In the genomic region with DNA sequence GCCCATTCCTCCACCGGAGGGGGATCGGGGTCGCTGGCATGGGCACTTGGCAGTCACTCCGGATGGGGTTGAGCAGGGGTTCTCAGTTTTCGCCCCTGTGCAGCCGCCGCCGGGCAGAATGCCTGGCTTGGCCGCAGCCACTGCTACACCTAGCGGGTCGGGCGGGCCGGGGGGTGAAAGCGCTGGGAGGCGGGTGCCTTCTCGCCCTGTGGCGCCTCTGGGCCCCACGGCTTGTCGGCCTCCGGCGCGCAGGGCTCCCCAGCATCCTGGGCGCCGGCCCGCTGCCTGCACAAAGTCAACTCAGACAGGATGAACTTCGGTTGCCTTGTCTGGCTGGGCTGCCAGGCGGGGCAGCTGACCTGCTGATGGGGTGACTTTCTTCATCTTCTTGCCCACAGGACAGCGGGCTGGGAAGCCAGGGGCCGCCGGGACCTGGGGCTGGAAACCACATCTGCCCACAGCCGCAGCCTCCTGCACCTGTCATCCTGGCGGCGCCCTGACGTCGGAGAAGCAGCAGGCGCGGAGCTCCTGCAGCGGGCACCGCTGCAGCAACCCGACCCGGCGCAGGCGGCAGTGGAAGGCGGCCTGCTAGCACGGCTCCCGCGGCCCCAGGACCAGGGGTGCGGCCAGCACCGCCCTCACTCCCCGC, we compare ENCODE assay signal across 8 cellular contexts. TPM values are rescaled to one million over a fixed set of nuclear protein-coding genes. Genes with fewer than 3 reads are reported as not detected.
A peak's percentile ranks its signal among the peaks of the same experiment; 100 is the strongest.
DNase-seq lines count a peak whose midpoint lies in the region; ATAC-seq lines count a peak whose summit lies in the region.

No MANE protein-coding gene starts in this region.

- peak overlapping the region in 1 of 2 experiments; percentile 74 for H3K4me3 ChIP-seq in mesenchymal stem cell (ENCODE audit: insufficient read depth in 1 of 2, low read depth in 1 of 2, low read length in 2 of 2)

- H3K9me3 Mint-ChIP-seq in stimulated activated naive B cell treated with anti-CD40 and anti-IgM and Interleukin-4, amounts not matched to agents 10 μg/mL and 1 μg/mL and 100 μg/mL, for 72 hours = peaks cover 4 to 8% of the 10 kb centered on the region in 2 donors

- peaks cover 20% of the 10 kb centered on the region for H3K4me1 ChIP-seq in mesenchymal stem cell (ENCODE audit: control insufficient read depth, insufficient read depth, low read depth, low read length)

- no peak overlapping the region for H2AK5ac ChIP-seq in mesenchymal stem cell (ENCODE audit: low read length, severe bottlenecking)

- H2BK120ac ChIP-seq in mesenchymal stem cell (ENCODE audit: low read depth, low read length) = no peak overlapping the region

- H3K23ac ChIP-seq in mesenchymal stem cell (ENCODE audit: low read length in 2 of 2) = no peak overlapping the region

- WGBS in mesenchymal stem cell = 6% methylated on average over 46 of the region's 50 CpGs

- in situ Hi-C loops in KBM-7 (cut with MboI; ENCODE audit: low pct_unique_long_range_greater_than_20kb, low sequenced_read_pairs) = no loop called here

- H3K27ac ChIP-seq in caudate nucleus (ENCODE audit: low read depth, low read length) (peak overlapping the region; percentile 76), mesenchymal stem cell (ENCODE audit: low read length, poor library complexity, severe bottlenecking) (no peak overlapping the region)

- peak overlapping the region; percentile 97 for H3K4me2 ChIP-seq in mesenchymal stem cell (ENCODE audit: low read length, poor library complexity, severe bottlenecking)

- H3K27ac Mint-ChIP-seq in stimulated activated naive B cell treated with anti-CD40 and anti-IgM and Interleukin-4, amounts not matched to agents 10 μg/mL and 1 μg/mL and 100 μg/mL, for 72 hours = no peak overlapping the region

- H2BK5ac ChIP-seq in mesenchymal stem cell (ENCODE audit: low read depth, low read length, poor library complexity, severe bottlenecking) = no peak overlapping the region

- H3K36me3 ChIP-seq in mesenchymal stem cell (ENCODE audit: control insufficient read depth in 1 of 2, insufficient read depth in 2 of 2, low read depth in 1 of 2, low read length in 2 of 2) = no peaks in the 10 kb centered on the region

- H2AFZ ChIP-seq in mesenchymal stem cell (ENCODE audit: low read depth, low read length) = no peak overlapping the region

- peaks cover 14 to 27% of the 10 kb centered on the region in 2 donors for H3K4me1 Mint-ChIP-seq in stimulated activated naive B cell treated with anti-CD40 and anti-IgM and Interleukin-4, amounts not matched to agents 10 μg/mL and 1 μg/mL and 100 μg/mL, for 72 hours

- no peak overlapping the region for H3K4ac ChIP-seq in mesenchymal stem cell (ENCODE audit: low read depth in 1 of 2, low read length in 2 of 2)

- H3K9me3 ChIP-seq in mesenchymal stem cell (ENCODE audit: control insufficient read depth, low read length) = peaks cover 20% of the 10 kb centered on the region

- H3K14ac ChIP-seq in mesenchymal stem cell (ENCODE audit: low read length in 2 of 2) = no peak overlapping the region

- peaks cover 5 to 56% of the 10 kb centered on the region in 2 experiments for H3K27me3 ChIP-seq in mesenchymal stem cell (ENCODE audit: control insufficient read depth in 1 of 2, insufficient read depth in 1 of 2, low read length in 2 of 2)

- no peak overlapping the region for H2BK15ac ChIP-seq in mesenchymal stem cell (ENCODE audit: low read depth, poor library complexity, severe bottlenecking)

- no peak overlapping the region for H4K91ac ChIP-seq in mesenchymal stem cell (ENCODE audit: low read length)

- no peak overlapping the region for H3K18ac ChIP-seq in mesenchymal stem cell (ENCODE audit: low read depth in 1 of 2, low read length in 2 of 2)

- H3K27me3 Mint-ChIP-seq in stimulated activated naive B cell treated with anti-CD40 and anti-IgM and Interleukin-4, amounts not matched to agents 10 μg/mL and 1 μg/mL and 100 μg/mL, for 72 hours = peaks cover 38 to 60% of the 10 kb centered on the region in 2 donors

- no peak overlapping the region for H4K8ac ChIP-seq in mesenchymal stem cell (ENCODE audit: low read length)

- ATAC-seq in GM18517 (IDR thresholded peaks at IDR 0.05; ENCODE audit: unreplicated experiment) (peak; percentile 42), HG03103 (IDR thresholded peaks at IDR 0.05; ENCODE audit: low read depth, unreplicated experiment) (peak; percentile 40), GM21717 (IDR thresholded peaks at IDR 0.05; ENCODE audit: unreplicated experiment) (no peak)
- peak; percentile 28 to 29 for ATAC-seq in stimulated activated naive B cell treated with anti-CD40 and anti-IgM and Interleukin-4, amounts not matched to agents 10 μg/mL and 1 μg/mL and 100 μg/mL, for 72 hours (replicated peaks)

- peaks cover 6% of the 10 kb centered on the region in 2 donors for H3K36me3 Mint-ChIP-seq in stimulated activated naive B cell treated with anti-CD40 and anti-IgM and Interleukin-4, amounts not matched to agents 10 μg/mL and 1 μg/mL and 100 μg/mL, for 72 hours

- H3K79me1 ChIP-seq in mesenchymal stem cell (replicated peaks; ENCODE audit: low read length, poor library complexity, severe bottlenecking) = no peaks in the 10 kb centered on the region

- peak overlapping the region; percentile 53 to 86 for H3K4me3 Mint-ChIP-seq in stimulated activated naive B cell treated with anti-CD40 and anti-IgM and Interleukin-4, amounts not matched to agents 10 μg/mL and 1 μg/mL and 100 μg/mL, for 72 hours

- DNase-seq in T-helper 9 cell (peak; percentile 34), caudate nucleus (lab: John Stamatoyannopoulos, UW) (peak in 22 of 61 donors; percentile 9 to 72 (median 38)), mesenchymal stem cell (no peak), KBM-7 (no peak)
- DNase-seq in stimulated activated naive B cell treated with anti-CD40 and anti-IgM and Interleukin-4, amounts not matched to agents 10 μg/mL and 1 μg/mL and 100 μg/mL, for 72 hours = no peak

- H2BK12ac ChIP-seq in mesenchymal stem cell (ENCODE audit: low read length in 2 of 2) = no peak overlapping the region

- H3K9ac ChIP-seq in mesenchymal stem cell (ENCODE audit: low read length) = no peak overlapping the region

RNA-seq across cellular contexts. Expression of a gene that starts 1.2 kb away (rescaled TPM):
- polyA plus RNA-seq in mesenchymal stem cell (2013, experiment 1 of 2) = not detected
- polyA plus RNA-seq in mesenchymal stem cell (2013, experiment 2 of 2) = not detected
